In the genomic region with DNA sequence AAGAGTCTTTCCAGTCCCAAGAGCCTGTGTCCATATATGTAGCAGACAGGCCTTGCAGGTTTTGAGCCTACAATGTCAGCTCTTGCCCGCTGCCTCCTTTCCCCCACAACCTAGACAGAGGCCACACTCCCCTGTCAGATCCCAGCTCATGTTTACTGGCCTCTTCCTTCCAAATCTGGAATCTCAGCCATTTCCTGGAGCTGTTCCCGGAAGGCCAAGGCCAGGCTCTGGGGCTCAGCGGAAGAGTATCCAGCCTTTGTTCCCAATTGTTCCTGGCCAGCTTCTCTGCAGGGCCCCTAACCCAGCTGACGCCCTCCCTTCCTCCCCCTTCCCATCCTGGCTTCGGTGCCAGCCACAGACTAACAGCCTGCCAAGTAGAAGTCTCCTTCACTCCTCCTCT, we compare ENCODE assay signal across 9 cellular contexts. TPM values are rescaled to one million over a fixed set of nuclear protein-coding genes. Genes with fewer than 3 reads are reported as not detected.
A peak's percentile ranks its signal among the peaks of the same experiment; 100 is the strongest.
DNase-seq lines count a peak whose midpoint lies in the region; ATAC-seq and TF ChIP-seq lines count a peak whose summit lies in the region.
"Had no signal": no experiment of that assay in that cellular context is flagged by ENCODE, and none has a peak within 500 bp of the region (broad histone marks: within the 10 kb centered on the region; RNA-seq: fewer than 3 reads in every experiment).

No MANE protein-coding gene starts in this region.

- peak overlapping the region; percentile 1; the same call in 1 of the 2 replicates for H3K4me3 ChIP-seq in GM23248
- no peak overlapping the region for H3K4me3 ChIP-seq in mammary epithelial cell (replicated peaks in 1 of 3; ENCODE audit: insufficient read depth in 1 of 3, low read depth in 2 of 3, low read length in 3 of 3)
- H3K4me3 ChIP-seq in hepatocyte = no peak overlapping the region
- peak overlapping the region in 1 of 4 donors; percentile 56 for H3K4me3 ChIP-seq in gastrocnemius medialis

- peaks cover 0 to 2% of the 10 kb centered on the region in 2 donors for H3K4me1 Mint-ChIP-seq in stimulated activated naive B cell treated with anti-CD40 and anti-IgM and Interleukin-4, amounts not matched to agents 10 μg/mL and 1 μg/mL and 100 μg/mL, for 72 hours

- H2AFZ ChIP-seq in GM23248 = peak overlapping the region; percentile 71
- peak overlapping the region; percentile 72 for H2AFZ ChIP-seq in mammary epithelial cell (ENCODE audit: low read depth, low read length)
- H2AFZ ChIP-seq in hepatocyte = peak overlapping the region; percentile 58

- ATAC-seq in gastrocnemius medialis = peak; percentile 48 to 61
- ATAC-seq in stimulated activated naive B cell treated with anti-CD40 and anti-IgM and Interleukin-4, amounts not matched to agents 10 μg/mL and 1 μg/mL and 100 μg/mL, for 72 hours (replicated peaks) = no peak
- ATAC-seq in GM21717 (IDR thresholded peaks at IDR 0.05; ENCODE audit: unreplicated experiment) = no peak
- ATAC-seq: effector memory CD8-positive, alpha-beta T cell had no signal

- H3K36me3 ChIP-seq in GM23248 (ENCODE audit: low read depth) (no peaks in the 10 kb centered on the region), mammary epithelial cell (ENCODE audit: insufficient read depth, low read length) (no peaks in the 10 kb centered on the region), hepatocyte (replicated peaks; ENCODE audit: insufficient read depth, low read depth) (no peaks in the 10 kb centered on the region), gastrocnemius medialis (no peaks in the 10 kb centered on the region)

- no peaks in the 10 kb centered on the region for H3K9me3 ChIP-seq in GM23248 (ENCODE audit: low read depth)
- no peaks in the 10 kb centered on the region for H3K9me3 ChIP-seq in mammary epithelial cell (replicated peaks; ENCODE audit: insufficient read depth, low read length)
- H3K9me3 ChIP-seq in hepatocyte (ENCODE audit: low read depth) = no peaks in the 10 kb centered on the region
- H3K9me3 ChIP-seq in gastrocnemius medialis = no peaks in the 10 kb centered on the region

- H3K36me3 Mint-ChIP-seq in stimulated activated naive B cell treated with anti-CD40 and anti-IgM and Interleukin-4, amounts not matched to agents 10 μg/mL and 1 μg/mL and 100 μg/mL, for 72 hours = no peaks in the 10 kb centered on the region

- no peak overlapping the region for H3K27ac Mint-ChIP-seq in stimulated activated naive B cell treated with anti-CD40 and anti-IgM and Interleukin-4, amounts not matched to agents 10 μg/mL and 1 μg/mL and 100 μg/mL, for 72 hours
- H3K27ac Mint-ChIP-seq: effector memory CD8-positive, alpha-beta T cell had no signal

- H3K9ac ChIP-seq in GM23248 (peak overlapping the region; percentile 59), mammary epithelial cell (ENCODE audit: insufficient read depth, low read length) (peak overlapping the region; percentile 39)

- H3K79me2 ChIP-seq in GM23248 (ENCODE audit: insufficient read depth) (no peaks in the 10 kb centered on the region), mammary epithelial cell (ENCODE audit: insufficient read depth, low read length) (no peaks in the 10 kb centered on the region), hepatocyte (no peaks in the 10 kb centered on the region)

- 0 to 5% methylated on average over 5 of the region's 5 CpGs for WGBS in GM23248 (ENCODE audit: low coverage in 1 of 2, low lambda C conversion rate in 2 of 2, missing lambda C conversion rate in 2 of 2), 2 experiments
- WGBS in mammary epithelial cell (ENCODE audit: low coverage, missing lambda C conversion rate) = 0% methylated on average over 5 of the region's 5 CpGs
- 61% methylated on average over 5 of the region's 5 CpGs for WGBS in hepatocyte (ENCODE audit: low lambda C conversion rate, missing lambda C conversion rate)

- peak overlapping the region; percentile 87 for H3K27ac ChIP-seq in GM23248
- H3K27ac ChIP-seq in mammary epithelial cell (ENCODE audit: insufficient read depth, low read depth, low read length) = peak overlapping the region; percentile 91
- peak overlapping the region; percentile 71 for H3K27ac ChIP-seq in hepatocyte
- H3K27ac ChIP-seq in gastrocnemius medialis = peak overlapping the region; percentile 55 to 80 (median 73)

- TF ChIP-seq CTCF in mammary epithelial cell (conservative IDR thresholded peaks at IDR 0.05 in 1 of 2, IDR thresholded peaks at IDR 0.05 in 1 of 2; ENCODE audit: extremely low read depth in 1 of 2, insufficient read depth in 1 of 2, low read depth in 1 of 2, low read length in 2 of 2) (no peak), hepatocyte (IDR thresholded peaks at IDR 0.05; ENCODE audit: poor library complexity) (no peak), gastrocnemius medialis (IDR thresholded peaks at IDR 0.05 in 4 of 5, conservative IDR thresholded peaks at IDR 0.05 in 1 of 5) (no peak)

- H3K9me3 Mint-ChIP-seq in stimulated activated naive B cell treated with anti-CD40 and anti-IgM and Interleukin-4, amounts not matched to agents 10 μg/mL and 1 μg/mL and 100 μg/mL, for 72 hours = no peaks in the 10 kb centered on the region
- H3K9me3 Mint-ChIP-seq: effector memory CD8-positive, alpha-beta T cell had no signal

- peaks cover 45% of the 10 kb centered on the region for H3F3A ChIP-seq in GM23248 (ENCODE audit: insufficient read depth)

- intact Hi-C loops in mammary epithelial cell (cut with micrococcal nuclease) (loop anchor here (1.0 to 2.0 kb wide), 2 partner anchors 22 to 56 kb away; partner anchors contain the start of gene CCDC15), gastrocnemius medialis (cut with DNase I; ENCODE audit: low total_unique reads) (loop anchor here (2.0 kb wide), 1 partner anchor 22 kb away; no protein-coding TSS in a partner anchor)

- TSS peak; percentile 24 for BruUV-seq in mammary epithelial cell (replicated peaks; lab: Mats Ljungman, UMichigan)

- H3K4me2 ChIP-seq in GM23248 (ENCODE audit: unreplicated experiment) (peak overlapping the region; percentile 73), mammary epithelial cell (ENCODE audit: insufficient read depth, low read depth, low read length) (peak overlapping the region; percentile 41), hepatocyte (no peak overlapping the region)

- H3K9me2 ChIP-seq in GM23248 (ENCODE audit: insufficient read depth) (no peaks in the 10 kb centered on the region; the same call in 1 of the 2 replicates), hepatocyte (replicated peaks; ENCODE audit: insufficient read depth) (no peaks in the 10 kb centered on the region)

- dilution Hi-C loops in mammary epithelial cell (cut with HindIII; ENCODE audit: low sequenced_read_pairs) = no loop called here

- H4K20me1 ChIP-seq in GM23248 (ENCODE audit: insufficient read depth) (no peaks in the 10 kb centered on the region), mammary epithelial cell (ENCODE audit: insufficient read depth, low read length) (no peaks in the 10 kb centered on the region), hepatocyte (ENCODE audit: insufficient read depth, poor library complexity, severe bottlenecking) (no peaks in the 10 kb centered on the region)

- in situ Hi-C loops in GM23248 (cut with MboI) = no loop called here
- in situ Hi-C loops in mammary epithelial cell (cut with MboI; ENCODE audit: low sequenced_read_pairs in 2 of 2) = loop anchor here (5.0 to 10.0 kb wide), 2 partner anchors 46 to 54 kb away; partner anchors contain the start of gene CCDC15 (in 1 of the 2)
- in situ Hi-C loops in gastrocnemius medialis (cut with MboI; ENCODE audit: low sequenced_read_pairs in 4 of 4) = no loop called here

- H3K27me3 ChIP-seq in GM23248 (replicated peaks; ENCODE audit: insufficient read depth) = no peaks in the 10 kb centered on the region
- no peaks in the 10 kb centered on the region for H3K27me3 ChIP-seq in mammary epithelial cell (ENCODE audit: insufficient read depth, low read length)
- H3K27me3 ChIP-seq in hepatocyte = peaks cover 36% of the 10 kb centered on the region
- no peaks in the 10 kb centered on the region for H3K27me3 ChIP-seq in gastrocnemius medialis

- peaks cover 44 to 45% of the 10 kb centered on the region in 2 donors for H3K27me3 Mint-ChIP-seq in stimulated activated naive B cell treated with anti-CD40 and anti-IgM and Interleukin-4, amounts not matched to agents 10 μg/mL and 1 μg/mL and 100 μg/mL, for 72 hours

- CTCF ChIA-PET in mammary epithelial cell (lab: Charles Lee; ENCODE audit: low non-redundant PET) = interaction anchor here (0.5 to 1.9 kb wide), 3 partner anchors 23 to 226 kb away, joined by 3 to 18 read pairs (median 4); no protein-coding TSS in a partner anchor

- peaks cover 48% of the 10 kb centered on the region for H3K4me1 ChIP-seq in GM23248 (ENCODE audit: insufficient read depth)
- peaks cover 66% of the 10 kb centered on the region for H3K4me1 ChIP-seq in mammary epithelial cell (ENCODE audit: insufficient read depth, low read length)
- H3K4me1 ChIP-seq in hepatocyte (ENCODE audit: insufficient read depth) = no peaks in the 10 kb centered on the region
- H3K4me1 ChIP-seq in gastrocnemius medialis = peaks cover 4 to 17% of the 10 kb centered on the region in 2 donors

- DNase-seq in GM23248 = peak; percentile 78
- DNase-seq in mammary epithelial cell = no peak
- no peak for DNase-seq in hepatocyte (ENCODE audit: low spot score)
- DNase-seq in gastrocnemius medialis = no peak
- DNase-seq in effector CD4-positive, alpha-beta T cell = no peak
- DNase-seq in stimulated activated naive B cell treated with anti-CD40 and anti-IgM and Interleukin-4, amounts not matched to agents 10 μg/mL and 1 μg/mL and 100 μg/mL, for 72 hours = no peak
- no peak for DNase-seq in DMS53 (lab: John Stamatoyannopoulos, UW)
- DNase-seq: effector memory CD8-positive, alpha-beta T cell had no signal

- TF ChIP-seq POLR2A in gastrocnemius medialis (IDR thresholded peaks at IDR 0.05) = no peak

- H3K4me3 Mint-ChIP-seq in stimulated activated naive B cell treated with anti-CD40 and anti-IgM and Interleukin-4, amounts not matched to agents 10 μg/mL and 1 μg/mL and 100 μg/mL, for 72 hours = no peak overlapping the region
- H3K4me3 Mint-ChIP-seq: effector memory CD8-positive, alpha-beta T cell had no signal

RNA-seq across cellular contexts. Expression of gene ROBO4, which starts 1.0 kb away (rescaled TPM):
- 0.51 and 1.3 TPM in 2 replicates for total RNA-seq in GM23248 (2014; rRNA removed; shearing (Covaris generic))
- 0.53 and 1.1 TPM in 2 replicates for polyA plus RNA-seq in GM23248 (2016; fragmentation: Nextera tagmentation; extraction: Ambion mirVana)
- total RNA-seq in mammary epithelial cell = 1 to 10 TPM in 1 of 2 donors, under 1 TPM in 1; 0.33 to 2.0 TPM
- polyA plus RNA-seq in mammary epithelial cell = 4.9 TPM
- polyA minus RNA-seq in mammary epithelial cell = 10.5 TPM
- 0.48 and 2.0 TPM in 2 replicates for total RNA-seq in hepatocyte
- polyA plus RNA-seq in hepatocyte = 0.28 TPM in 1 of 2 replicates, not detected in the other
- 10 to 100 TPM in 3 of 4 donors, 1 to 10 TPM in 1; 7.6 to 18.7 (median 14.7) TPM for total RNA-seq in gastrocnemius medialis

RNA-seq across cellular contexts. Expression of gene HEPN1, which starts 20.3 kb away (rescaled TPM):
- not detected in 2 replicates for total RNA-seq in GM23248 (2014; rRNA removed; shearing (Covaris generic))
- polyA plus RNA-seq in GM23248 (2016; fragmentation: Nextera tagmentation; extraction: Ambion mirVana) = not detected in 2 replicates
- not detected for total RNA-seq in mammary epithelial cell
- polyA plus RNA-seq in mammary epithelial cell = not detected
- polyA minus RNA-seq in mammary epithelial cell = not detected
- not detected in 2 replicates for total RNA-seq in hepatocyte
- polyA plus RNA-seq in hepatocyte = not detected in 2 replicates
- total RNA-seq in gastrocnemius medialis = not detected

RNA-seq across cellular contexts. Expression of gene ROBO3, which starts 33.5 kb away (rescaled TPM):
- total RNA-seq in GM23248 (2014; rRNA removed; shearing (Covaris generic)) = 10.5 and 12.1 TPM in 2 replicates
- polyA plus RNA-seq in GM23248 (2016; fragmentation: Nextera tagmentation; extraction: Ambion mirVana) = 9.9 and 12.1 TPM in 2 replicates
- 10 to 100 TPM; 38.7 to 94.3 TPM for total RNA-seq in mammary epithelial cell
- 68.7 TPM for polyA plus RNA-seq in mammary epithelial cell
- polyA minus RNA-seq in mammary epithelial cell = 53.6 TPM
- total RNA-seq in hepatocyte = 3.7 and 5.0 TPM in 2 replicates
- 10.4 and 11.0 TPM in 2 replicates for polyA plus RNA-seq in hepatocyte
- 1 to 10 TPM in 2 of 4 donors, under 1 TPM in 2; 0.35 to 3.7 (median 1.3) TPM for total RNA-seq in gastrocnemius medialis

RNA-seq across cellular contexts. Expression of gene HEPACAM, which starts 37.1 kb away (rescaled TPM):
- total RNA-seq in GM23248 (2014; rRNA removed; shearing (Covaris generic)) = not detected in 2 replicates
- polyA plus RNA-seq in GM23248 (2016; fragmentation: Nextera tagmentation; extraction: Ambion mirVana) = not detected in 2 replicates
- total RNA-seq in mammary epithelial cell = under 1 TPM in 1 of 2 donors, not detected in 1; 0.17 TPM
- 0.14 TPM for polyA plus RNA-seq in mammary epithelial cell
- polyA minus RNA-seq in mammary epithelial cell = not detected
- total RNA-seq in hepatocyte = 0.04 and 0.07 TPM in 2 replicates
- not detected in 2 replicates for polyA plus RNA-seq in hepatocyte
- under 1 TPM in 2 of 4 donors, not detected in 2; 0.40 to 0.70 TPM for total RNA-seq in gastrocnemius medialis

RNA-seq across cellular contexts. Expression of gene CCDC15, which starts 55.3 kb away (rescaled TPM):
- total RNA-seq in GM23248 (2014; rRNA removed; shearing (Covaris generic)) = 0.97 and 1.3 TPM in 2 replicates
- polyA plus RNA-seq in GM23248 (2016; fragmentation: Nextera tagmentation; extraction: Ambion mirVana) = 1.6 and 1.8 TPM in 2 replicates
- total RNA-seq in mammary epithelial cell = 1 to 10 TPM; 2.3 to 5.4 TPM
- 2.8 TPM for polyA plus RNA-seq in mammary epithelial cell
- 2.9 TPM for polyA minus RNA-seq in mammary epithelial cell
- 1.3 and 2.3 TPM in 2 replicates for total RNA-seq in hepatocyte
- polyA plus RNA-seq in hepatocyte = 0.97 and 1.1 TPM in 2 replicates
- total RNA-seq in gastrocnemius medialis = under 1 TPM in 2 of 4 donors, not detected in 2; 0.10 to 0.16 TPM

Comparison
In these comparisons a context has a peak if more than half of its experiments do, and no peak if none do; other contexts are left out.
1. ATAC-seq: peak in gastrocnemius medialis (2 of 2); none in stimulated activated naive B cell treated with anti-CD40 and anti-IgM and Interleukin-4, amounts not matched to agents 10 μg/mL and 1 μg/mL and 100 μg/mL, for 72 hours (0 of 2) and GM21717 (single experiment).
2. in situ Hi-C loops: an anchor here in mammary epithelial cell (5.0 to 10.0 kb wide); none called in GM23248 and gastrocnemius medialis.
3. Peak in every context shown above with its lines, with median percentiles within 50 percentile points of each other: H2AFZ ChIP-seq and H3K27ac ChIP-seq.